ENCODE assay signal across 8 cellular contexts in the genomic region with DNA sequence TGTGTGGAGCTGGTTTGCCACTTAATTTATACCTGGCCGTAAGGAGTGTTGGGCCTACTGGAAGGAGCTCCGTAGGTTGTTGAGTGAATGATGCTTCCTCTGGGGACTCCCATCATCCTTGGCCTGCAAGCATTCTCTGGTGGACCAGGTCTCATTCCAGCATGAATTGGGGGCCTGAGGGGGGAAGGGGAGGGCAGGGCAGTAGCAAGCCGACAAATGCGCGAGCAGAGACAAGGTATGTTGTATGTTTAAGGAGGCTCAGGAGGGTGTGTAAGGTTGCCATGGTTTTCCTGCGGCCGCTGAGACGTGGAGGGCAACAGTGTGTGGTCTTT. TPM values are rescaled to one million over a fixed set of nuclear protein-coding genes. Genes with fewer than 3 reads are reported as not detected.
DNase-seq lines count a peak whose midpoint lies in the region; ATAC-seq and TF ChIP-seq lines count a peak whose summit lies in the region.

No MANE protein-coding gene starts in this region.

- no peak overlapping the region for H3K23ac ChIP-seq in mesenchymal stem cell (ENCODE audit: low read length in 2 of 2)

- H3K4me3 ChIP-seq in BE2C (ENCODE audit: low read depth, low read length) (peak overlapping the region; percentile 85), HL-60 (replicated peaks; ENCODE audit: insufficient read depth, low read length) (peak overlapping the region; percentile 96), mammary epithelial cell (replicated peaks in 1 of 3; ENCODE audit: insufficient read depth in 1 of 3, low read depth in 2 of 3, low read length in 3 of 3) (peak overlapping the region; percentile 50 to 89 (median 72)), mesenchymal stem cell (ENCODE audit: insufficient read depth in 1 of 2, low read depth in 1 of 2, low read length in 2 of 2) (peak overlapping the region; percentile 91 to 100)

- H3K27ac ChIP-seq in HL-60 (replicated peaks) (peak overlapping the region; percentile 93), mammary epithelial cell (ENCODE audit: insufficient read depth, low read depth, low read length) (peak overlapping the region; percentile 67), mesenchymal stem cell (ENCODE audit: low read length, poor library complexity, severe bottlenecking) (peak overlapping the region; percentile 6)

- no peak overlapping the region for H2BK120ac ChIP-seq in mesenchymal stem cell (ENCODE audit: low read depth, low read length)

- H3K9me3 ChIP-seq in BE2C (no peaks in the 10 kb centered on the region; the same call in 1 of the 2 replicates), mammary epithelial cell (replicated peaks; ENCODE audit: insufficient read depth, low read length) (peaks cover 5% of the 10 kb centered on the region), mesenchymal stem cell (ENCODE audit: control insufficient read depth, low read length) (peaks cover 4% of the 10 kb centered on the region)

- no peak overlapping the region for H4K91ac ChIP-seq in mesenchymal stem cell (ENCODE audit: low read length)

- dilution Hi-C loops in mammary epithelial cell (cut with HindIII; ENCODE audit: low sequenced_read_pairs) = no loop called here

- no peak for TF ChIP-seq CTCF in BE2C (IDR thresholded peaks at IDR 0.05; ENCODE audit: low read depth, low read length)
- no peak for TF ChIP-seq CTCF in HL-60 (IDR thresholded peaks at IDR 0.05; ENCODE audit: insufficient read depth, low read length)
- no peak for TF ChIP-seq CTCF in mammary epithelial cell (conservative IDR thresholded peaks at IDR 0.05 in 1 of 2, IDR thresholded peaks at IDR 0.05 in 1 of 2; ENCODE audit: extremely low read depth in 1 of 2, insufficient read depth in 1 of 2, low read depth in 1 of 2, low read length in 2 of 2)

- peak overlapping the region; percentile 66 for H4K8ac ChIP-seq in mesenchymal stem cell (ENCODE audit: low read length)

- H3K36me3 ChIP-seq in BE2C = peaks cover 45% of the 10 kb centered on the region
- peaks cover 14% of the 10 kb centered on the region for H3K36me3 ChIP-seq in mammary epithelial cell (ENCODE audit: insufficient read depth, low read length)
- H3K36me3 ChIP-seq in mesenchymal stem cell (ENCODE audit: control insufficient read depth in 1 of 2, insufficient read depth in 2 of 2, low read depth in 1 of 2, low read length in 2 of 2) = peaks cover 36 to 42% of the 10 kb centered on the region in 2 experiments

- H3K4ac ChIP-seq in mesenchymal stem cell (ENCODE audit: low read depth in 1 of 2, low read length in 2 of 2) = peak overlapping the region in 1 of 2 experiments; percentile 40

- no TSS peak for BruUV-seq in mammary epithelial cell (replicated peaks; lab: Mats Ljungman, UMichigan)

- H3K27me3 ChIP-seq in BE2C (no peaks in the 10 kb centered on the region), HL-60 (ENCODE audit: insufficient read depth, poor library complexity, severe bottlenecking) (no peaks in the 10 kb centered on the region), mammary epithelial cell (ENCODE audit: insufficient read depth, low read length) (no peaks in the 10 kb centered on the region), mesenchymal stem cell (ENCODE audit: control insufficient read depth in 1 of 2, insufficient read depth in 1 of 2, low read length in 2 of 2) (no peaks in the 10 kb centered on the region)

- H3K79me2 ChIP-seq in mammary epithelial cell (ENCODE audit: insufficient read depth, low read length) = peaks cover 57% of the 10 kb centered on the region

- H2BK15ac ChIP-seq in mesenchymal stem cell (ENCODE audit: low read depth, poor library complexity, severe bottlenecking) = no peak overlapping the region

- H3K4me1 ChIP-seq in BE2C (peaks cover 3% of the 10 kb centered on the region; the same call in 1 of the 2 replicates), mammary epithelial cell (ENCODE audit: insufficient read depth, low read length) (peaks cover 18% of the 10 kb centered on the region), mesenchymal stem cell (ENCODE audit: control insufficient read depth, insufficient read depth, low read depth, low read length) (peaks cover 17% of the 10 kb centered on the region)

- CTCF ChIA-PET in mammary epithelial cell (lab: Charles Lee; ENCODE audit: low non-redundant PET) = no interaction called here

- H3K14ac ChIP-seq in mesenchymal stem cell (ENCODE audit: low read length in 2 of 2) = peak overlapping the region in 1 of 2 experiments; percentile 96

- H4K20me1 ChIP-seq in mammary epithelial cell (ENCODE audit: insufficient read depth, low read length) = no peaks in the 10 kb centered on the region

- intact Hi-C loops in mammary epithelial cell (cut with micrococcal nuclease) = no loop called here

- peaks cover 20% of the 10 kb centered on the region for H3K79me1 ChIP-seq in mesenchymal stem cell (replicated peaks; ENCODE audit: low read length, poor library complexity, severe bottlenecking)

- DNase-seq in BE2C (no peak), HL-60 (ENCODE audit: low read depth in 1 of 2, low spot score in 1 of 2) (no peak), mammary epithelial cell (no peak), mesenchymal stem cell (no peak), NCI-H82 (lab: John Stamatoyannopoulos, UW) (no peak), NCI-H2171 (lab: John Stamatoyannopoulos, UW) (no peak)
- DNase-seq in activated CD4-positive, alpha-beta T cell treated with anti-CD3 and anti-CD28 coated beads for 4 hours = no peak

- H2BK12ac ChIP-seq in mesenchymal stem cell (ENCODE audit: low read length in 2 of 2) = no peak overlapping the region

- no peak overlapping the region for H2AK5ac ChIP-seq in mesenchymal stem cell (ENCODE audit: low read length, severe bottlenecking)

- H3K4me2 ChIP-seq in mammary epithelial cell (ENCODE audit: insufficient read depth, low read depth, low read length) (peak overlapping the region; percentile 88), mesenchymal stem cell (ENCODE audit: low read length, poor library complexity, severe bottlenecking) (peak overlapping the region; percentile 58)

- 0% methylated on average over 3 of the region's 8 CpGs for WGBS in mammary epithelial cell (ENCODE audit: low coverage, missing lambda C conversion rate)
- WGBS in mesenchymal stem cell = 8% methylated on average over 8 of the region's 8 CpGs

- H2BK5ac ChIP-seq in mesenchymal stem cell (ENCODE audit: low read depth, low read length, poor library complexity, severe bottlenecking) = no peak overlapping the region

- H3K9ac ChIP-seq in mammary epithelial cell (ENCODE audit: insufficient read depth, low read length) (peak overlapping the region; percentile 70), mesenchymal stem cell (ENCODE audit: low read length) (peak overlapping the region; percentile 96)

- no peak for ATAC-seq in HG02588 (IDR thresholded peaks at IDR 0.05; ENCODE audit: unreplicated experiment)

- in situ Hi-C loops in mammary epithelial cell (cut with MboI; ENCODE audit: low sequenced_read_pairs in 2 of 2) = no loop called here

- peak overlapping the region; percentile 100 for H2AFZ ChIP-seq in mammary epithelial cell (ENCODE audit: low read depth, low read length)
- H2AFZ ChIP-seq in mesenchymal stem cell (ENCODE audit: low read depth, low read length) = peak overlapping the region; percentile 99

- peak overlapping the region; percentile 49 to 94 for H3K18ac ChIP-seq in mesenchymal stem cell (ENCODE audit: low read depth in 1 of 2, low read length in 2 of 2)

RNA-seq across cellular contexts. Expression of a gene that starts 0.7 kb away (rescaled TPM):
- 7.3 TPM for polyA plus RNA-seq in BE2C (2012; ENCODE audit: insufficient read depth, insufficient read length, low read depth)
- 10 to 100 TPM; 32.2 to 34.2 TPM for total RNA-seq in mammary epithelial cell
- 5.8 TPM for polyA plus RNA-seq in mammary epithelial cell
- 27.1 TPM for polyA minus RNA-seq in mammary epithelial cell
- polyA plus RNA-seq in mesenchymal stem cell (2013, experiment 1 of 2) = 4.7 TPM
- 5.2 TPM for polyA plus RNA-seq in mesenchymal stem cell (2013, experiment 2 of 2)

RNA-seq across cellular contexts. Expression of a gene that starts 24.7 kb away (rescaled TPM):
- polyA plus RNA-seq in BE2C (2012; ENCODE audit: insufficient read depth, insufficient read length, low read depth) = not detected
- not detected for total RNA-seq in mammary epithelial cell
- not detected for polyA plus RNA-seq in mammary epithelial cell
- polyA minus RNA-seq in mammary epithelial cell = not detected
- not detected for polyA plus RNA-seq in mesenchymal stem cell (2013, experiment 1 of 2)
- not detected for polyA plus RNA-seq in mesenchymal stem cell (2013, experiment 2 of 2)

RNA-seq across cellular contexts. Expression of a gene that starts 38.8 kb away (rescaled TPM):
- polyA plus RNA-seq in BE2C (2012; ENCODE audit: insufficient read depth, insufficient read length, low read depth) = 1.2 TPM
- 1 to 10 TPM in 1 of 2 donors, under 1 TPM in 1; 0.33 to 1.2 TPM for total RNA-seq in mammary epithelial cell
- 0.32 TPM for polyA plus RNA-seq in mammary epithelial cell
- not detected for polyA minus RNA-seq in mammary epithelial cell
- polyA plus RNA-seq in mesenchymal stem cell (2013, experiment 1 of 2) = 0.32 TPM
- 0.42 TPM for polyA plus RNA-seq in mesenchymal stem cell (2013, experiment 2 of 2)

RNA-seq across cellular contexts. Expression of a gene that starts 47.0 kb away (rescaled TPM):
- polyA plus RNA-seq in BE2C (2012; ENCODE audit: insufficient read depth, insufficient read length, low read depth) = not detected
- total RNA-seq in mammary epithelial cell = not detected
- polyA plus RNA-seq in mammary epithelial cell = not detected
- not detected for polyA minus RNA-seq in mammary epithelial cell
- polyA plus RNA-seq in mesenchymal stem cell (2013, experiment 1 of 2) = not detected
- not detected for polyA plus RNA-seq in mesenchymal stem cell (2013, experiment 2 of 2)

RNA-seq across cellular contexts. Expression of a gene that starts 48.4 kb away (rescaled TPM):
- polyA plus RNA-seq in BE2C (2012; ENCODE audit: insufficient read depth, insufficient read length, low read depth) = 2.2 TPM
- total RNA-seq in mammary epithelial cell = 10 to 100 TPM; 13.5 to 37.5 TPM
- 4.3 TPM for polyA plus RNA-seq in mammary epithelial cell
- 7.9 TPM for polyA minus RNA-seq in mammary epithelial cell
- polyA plus RNA-seq in mesenchymal stem cell (2013, experiment 1 of 2) = 3.2 TPM
- polyA plus RNA-seq in mesenchymal stem cell (2013, experiment 2 of 2) = 3.0 TPM

Comparison
In these comparisons a context has a peak if more than half of its experiments do, and no peak if none do; other contexts are left out.
1. H3K27ac ChIP-seq: peak in every context shown above with its lines; median percentile 93 in HL-60; 67 in mammary epithelial cell; 6 in mesenchymal stem cell.